2 cellular contexts compared by ENCODE assay signal in the genomic region with DNA sequence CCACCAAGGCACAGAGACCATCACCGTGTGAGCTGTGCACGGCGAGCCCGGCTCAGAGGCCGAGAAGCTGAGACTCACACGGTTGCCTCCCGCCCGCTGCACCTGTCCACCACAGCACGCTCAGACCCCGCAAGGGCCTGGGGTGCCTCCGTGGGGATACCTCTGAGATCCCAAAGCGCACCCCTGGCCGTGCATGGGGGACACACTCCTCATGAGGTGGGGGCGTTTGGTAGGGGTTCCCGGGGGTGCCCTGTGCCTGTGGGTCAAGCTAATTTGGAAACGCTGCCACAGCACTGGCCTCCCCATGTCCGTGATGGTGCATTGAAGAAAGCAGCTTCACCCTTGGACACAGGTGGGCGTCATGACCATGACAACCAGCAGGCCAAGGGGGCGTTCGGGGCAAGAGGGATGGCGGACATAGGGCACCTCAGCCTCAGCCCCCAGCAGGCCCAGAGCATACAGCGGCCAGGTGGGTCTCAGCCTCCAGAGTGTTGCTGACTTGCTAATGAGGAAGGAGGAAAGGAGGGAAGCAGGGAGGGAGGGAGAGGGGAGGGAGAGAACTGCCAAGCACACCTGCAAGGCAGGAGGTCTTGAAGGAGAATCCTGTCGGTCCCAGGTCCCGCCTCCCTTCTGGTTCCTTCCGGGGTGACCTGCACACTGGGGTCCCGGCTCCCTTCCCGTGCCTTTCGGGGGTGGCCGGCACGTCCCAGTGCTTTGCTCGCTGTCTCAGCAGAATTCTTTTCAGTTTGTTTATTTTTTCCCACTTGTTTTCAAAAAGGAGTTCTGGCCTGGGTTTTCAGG.
TF ChIP-seq lines count a peak whose summit lies in the region.

No MANE protein-coding gene starts in this region.

TF ChIP-seq in HCT116, 20 proteins besides CTCF, POLR2A, EP300 and RAD21:
- no peak for TF ChIP-seq ELF1 (IDR thresholded peaks at IDR 0.05; ENCODE audit: borderline replicate concordance, low read depth)
- TF ChIP-seq CEBPB (IDR thresholded peaks at IDR 0.05; ENCODE audit: low read depth) = no peak
- no peak for TF ChIP-seq FOSL1 (IDR thresholded peaks at IDR 0.05; ENCODE audit: low read depth)
- TF ChIP-seq CBX3 (IDR thresholded peaks at IDR 0.05; ENCODE audit: low read depth) = no peak
- TF ChIP-seq, protein P1, sequence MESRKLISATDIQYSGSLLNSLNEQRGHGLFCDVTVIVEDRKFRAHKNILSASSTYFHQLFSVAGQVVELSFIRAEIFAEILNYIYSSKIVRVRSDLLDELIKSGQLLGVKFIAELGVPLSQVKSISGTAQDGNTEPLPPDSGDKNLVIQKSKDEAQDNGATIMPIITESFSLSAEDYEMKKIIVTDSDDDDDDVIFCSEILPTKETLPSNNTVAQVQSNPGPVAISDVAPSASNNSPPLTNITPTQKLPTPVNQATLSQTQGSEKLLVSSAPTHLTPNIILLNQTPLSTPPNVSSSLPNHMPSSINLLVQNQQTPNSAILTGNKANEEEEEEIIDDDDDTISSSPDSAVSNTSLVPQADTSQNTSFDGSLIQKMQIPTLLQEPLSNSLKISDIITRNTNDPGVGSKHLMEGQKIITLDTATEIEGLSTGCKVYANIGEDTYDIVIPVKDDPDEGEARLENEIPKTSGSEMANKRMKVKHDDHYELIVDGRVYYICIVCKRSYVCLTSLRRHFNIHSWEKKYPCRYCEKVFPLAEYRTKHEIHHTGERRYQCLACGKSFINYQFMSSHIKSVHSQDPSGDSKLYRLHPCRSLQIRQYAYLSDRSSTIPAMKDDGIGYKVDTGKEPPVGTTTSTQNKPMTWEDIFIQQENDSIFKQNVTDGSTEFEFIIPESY (IDR thresholded peaks at IDR 0.05; ENCODE audit: extremely low read depth, insufficient replicate concordance, low read length) = no peak
- TF ChIP-seq EZH2phosphoT487 (IDR thresholded peaks at IDR 0.05; ENCODE audit: borderline replicate concordance) = no peak
- TF ChIP-seq EGR1 (IDR thresholded peaks at IDR 0.05; ENCODE audit: low read depth) = no peak
TF ChIP-seq in HCT116: peak in this region for 0.

TF ChIP-seq in H1, 55 proteins besides CTCF, POLR2A, EP300 and RAD21:
- TF ChIP-seq E2F6 (IDR thresholded peaks at IDR 0.05) = peak; percentile 78
- peak; percentile 49; the same call in 1 of the 2 replicates for TF ChIP-seq MAX (IDR thresholded peaks at IDR 0.05)
- no peak for TF ChIP-seq BCL11A (IDR thresholded peaks at IDR 0.05; ENCODE audit: low read depth in 2 of 2, low read length in 2 of 2)
